1 cellular context compared by ENCODE assay signal in the genomic region with DNA sequence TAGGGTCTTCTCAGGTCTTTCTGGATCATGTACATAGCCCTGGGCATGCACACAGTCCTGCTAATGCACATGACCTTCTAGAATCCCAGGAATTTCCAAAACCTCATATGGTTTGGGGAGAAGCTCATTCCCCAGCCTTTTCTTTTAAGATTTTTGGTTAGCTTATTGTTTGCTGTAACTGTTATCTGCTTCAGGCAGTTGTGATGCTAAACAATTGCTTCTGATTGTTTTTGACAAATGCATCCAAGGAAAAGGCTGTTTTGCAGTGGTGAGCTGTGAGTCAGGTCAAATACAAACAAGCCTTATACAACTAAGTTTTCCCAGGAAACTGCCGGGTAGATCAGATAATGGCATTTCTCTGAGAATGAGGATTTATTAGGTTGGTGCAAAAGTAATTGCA.
TF ChIP-seq lines count a peak whose summit lies in the region.

No MANE protein-coding gene starts in this region.

TF ChIP-seq in IMR-90, 13 proteins besides CTCF, POLR2A, EP300 and RAD21 (continued from another document):
- TF ChIP-seq, protein P1, sequence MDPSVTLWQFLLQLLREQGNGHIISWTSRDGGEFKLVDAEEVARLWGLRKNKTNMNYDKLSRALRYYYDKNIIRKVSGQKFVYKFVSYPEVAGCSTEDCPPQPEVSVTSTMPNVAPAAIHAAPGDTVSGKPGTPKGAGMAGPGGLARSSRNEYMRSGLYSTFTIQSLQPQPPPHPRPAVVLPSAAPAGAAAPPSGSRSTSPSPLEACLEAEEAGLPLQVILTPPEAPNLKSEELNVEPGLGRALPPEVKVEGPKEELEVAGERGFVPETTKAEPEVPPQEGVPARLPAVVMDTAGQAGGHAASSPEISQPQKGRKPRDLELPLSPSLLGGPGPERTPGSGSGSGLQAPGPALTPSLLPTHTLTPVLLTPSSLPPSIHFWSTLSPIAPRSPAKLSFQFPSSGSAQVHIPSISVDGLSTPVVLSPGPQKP (IDR thresholded peaks at IDR 0.05; ENCODE audit: borderline replicate concordance, low read depth, low read length): no peak
- TF ChIP-seq CEBPB (IDR thresholded peaks at IDR 0.05; ENCODE audit: low read depth, low read length): no peak
- TF ChIP-seq BHLHE40 (IDR thresholded peaks at IDR 0.05; ENCODE audit: low read depth, low read length): no peak
